Comparison of ENCODE assay signal across 8 cellular contexts in the genomic region with DNA sequence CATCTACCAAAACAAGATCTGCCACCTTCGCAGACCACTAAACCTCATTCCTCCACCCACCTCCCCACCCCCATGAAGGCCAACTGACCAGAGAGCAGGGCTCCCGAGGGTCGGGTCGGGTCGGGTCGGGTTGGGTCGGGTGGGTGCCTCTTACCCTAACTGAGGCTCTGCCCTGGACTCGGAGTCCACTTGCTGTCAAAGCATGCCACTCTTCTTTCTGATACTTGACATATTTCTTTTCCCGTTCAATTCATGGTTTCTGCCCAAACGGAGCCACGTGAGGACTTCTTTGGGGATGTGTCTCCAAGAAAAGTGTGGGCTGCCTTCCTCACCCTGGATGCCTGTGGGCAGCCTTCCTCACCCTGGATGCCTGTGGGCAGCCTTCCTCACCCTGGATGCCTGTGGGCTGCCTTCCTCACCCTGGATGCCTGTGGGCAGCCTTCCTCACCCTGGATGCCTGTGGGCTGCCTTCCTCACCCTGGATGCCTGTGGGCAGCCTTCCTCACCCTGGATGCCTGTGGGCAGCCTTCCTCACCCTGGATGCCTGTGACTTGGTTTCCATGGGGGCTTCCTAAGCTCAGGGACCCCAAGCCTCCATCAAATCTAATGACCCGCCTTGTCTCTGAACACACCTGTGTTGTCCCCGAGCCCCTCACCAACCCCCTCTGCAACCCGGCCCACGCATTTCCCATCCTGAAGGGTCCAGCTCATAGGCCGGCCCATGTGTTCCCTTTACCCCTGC. TPM values are rescaled to one million over a fixed set of nuclear protein-coding genes. Genes with fewer than 3 reads are reported as not detected.
DNase-seq lines count a peak whose midpoint lies in the region; FAIRE-seq and TF ChIP-seq lines count a peak whose summit lies in the region.
"Not testable (repeated sequence)": the region's sequence is repeated elsewhere in the genome, so short reads cannot be mapped to it uniquely, and the experiment has no call there.

No MANE protein-coding gene starts in this region.

- TF ChIP-seq CTCF in SK-N-SH (IDR thresholded peaks at IDR 0.05); choroid plexus epithelial cell (conservative IDR thresholded peaks at IDR 0.05; ENCODE audit: low read depth, low read length); keratinocyte (optimal IDR thresholded peaks at IDR 0.05 in 1 of 3, IDR thresholded peaks at IDR 0.05 in 1 of 3, conservative IDR thresholded peaks at IDR 0.05 in 1 of 3; ENCODE audit: extremely low read depth in 1 of 3, insufficient read depth in 2 of 3, low read length in 3 of 3): not testable (repeated sequence)

- peaks cover 71% of the 10 kb centered on the region for H3K27me3 ChIP-seq in HUES6 (ENCODE audit: control insufficient read depth, insufficient read depth, low read length)
- H3K27me3 ChIP-seq in SK-N-SH (ENCODE audit: insufficient read depth) = peaks cover 25% of the 10 kb centered on the region
- peaks cover 20% of the 10 kb centered on the region for H3K27me3 ChIP-seq in keratinocyte (ENCODE audit: control insufficient read depth, extremely low read depth, insufficient read depth, low read length)

- TF ChIP-seq EP300 in SK-N-SH (IDR thresholded peaks at IDR 0.05; ENCODE audit: borderline replicate concordance in 1 of 2, low read depth in 1 of 2, low read length in 1 of 2) = not testable (repeated sequence)

- not testable (repeated sequence) for H3K79me2 ChIP-seq in SK-N-SH (ENCODE audit: insufficient read depth); keratinocyte (ENCODE audit: control insufficient read depth, insufficient read depth, low read length)

- not testable (repeated sequence) for H3K9me1 ChIP-seq in keratinocyte (ENCODE audit: control insufficient read depth, extremely low read depth, insufficient read depth, low read length)

- not testable (repeated sequence) for H2AFZ ChIP-seq in SK-N-SH (ENCODE audit: low read depth); keratinocyte (ENCODE audit: control insufficient read depth, low read length)

- peak overlapping the region; percentile 96 for H3K27ac Mint-ChIP-seq in activated T-helper 2 cell treated with anti-CD3 and anti-CD28 coated beads, Interferon-gamma antibody, Interleukin-2, Interleukin-4, amounts not matched to agents 10 μg/mL and 5 μg/mL and 100 μg/mL, durations not matched to agents 14 hours and 24 hours and 36 hours

- CTCF ChIA-PET in SK-N-SH (lab: Yijun Ruan, JAX) = interaction anchor here (0.8 to 2.1 kb wide), 3 partner anchors 17 to 212 kb away, joined by 3 to 8 read pairs (median 4); no protein-coding TSS in a partner anchor

- not testable (repeated sequence) for H3K9me2 ChIP-seq in SK-N-SH

- H3K27ac ChIP-seq in HUES6 (ENCODE audit: low read depth, low read length) = not testable (repeated sequence)
- H3K27ac ChIP-seq in SK-N-SH (ENCODE audit: low read depth in 2 of 2, low read length in 1 of 2) (peak overlapping the region in 1 of 2 experiments; percentile 35; a peak in 1 of 4 replicates), keratinocyte (ENCODE audit: control insufficient read depth, insufficient read depth, low read length) (peak overlapping the region; percentile 72)

- dilution Hi-C loops in keratinocyte (cut with MboI; ENCODE audit: extremely low pct_ligation_motif_present, low sequenced_read_pairs) = not testable (repeated sequence)

- peaks cover 11% of the 10 kb centered on the region; the same call in 1 of the 2 replicates for H4K20me1 ChIP-seq in SK-N-SH (ENCODE audit: insufficient read depth)
- not testable (repeated sequence) for H4K20me1 ChIP-seq in keratinocyte (ENCODE audit: control insufficient read depth, extremely low read depth, insufficient read depth, low read length)

- H3K4me3 Mint-ChIP-seq in activated T-helper 2 cell treated with anti-CD3 and anti-CD28 coated beads, Interferon-gamma antibody, Interleukin-2, Interleukin-4, amounts not matched to agents 10 μg/mL and 5 μg/mL and 100 μg/mL, durations not matched to agents 14 hours and 24 hours and 36 hours (ENCODE audit: low read depth) = peak overlapping the region; percentile 74

- WGBS in SK-N-SH (ENCODE audit: low lambda C conversion rate) = 35% methylated on average over 15 of the region's 16 CpGs

- peak overlapping the region; percentile 83 for H3K4me2 ChIP-seq in SK-N-SH
- peak overlapping the region; percentile 82 for H3K4me2 ChIP-seq in keratinocyte (ENCODE audit: control insufficient read depth, extremely low read depth, insufficient read depth, low read depth, low read length)

- H3K4me1 Mint-ChIP-seq in activated T-helper 2 cell treated with anti-CD3 and anti-CD28 coated beads, Interferon-gamma antibody, Interleukin-2, Interleukin-4, amounts not matched to agents 10 μg/mL and 5 μg/mL and 100 μg/mL, durations not matched to agents 14 hours and 24 hours and 36 hours (ENCODE audit: low read depth) = peaks cover 66% of the 10 kb centered on the region

- H3K4me1 ChIP-seq in HUES6 (ENCODE audit: control insufficient read depth, insufficient read depth, low read length) (peaks cover 42% of the 10 kb centered on the region), SK-N-SH (ENCODE audit: control insufficient read depth in 1 of 2, insufficient read depth in 2 of 2, low read depth in 1 of 2, low read length in 1 of 2) (peaks cover 16 to 32% of the 10 kb centered on the region in 2 experiments; a peak in 2 of 4 replicates), keratinocyte (ENCODE audit: control insufficient read depth, extremely low read depth, insufficient read depth, low read length) (peaks cover 59% of the 10 kb centered on the region)

- TF ChIP-seq RAD21 in SK-N-SH (IDR thresholded peaks at IDR 0.05; ENCODE audit: low read length) = not testable (repeated sequence)

- not testable (repeated sequence) for H3K9ac ChIP-seq in HUES6 (ENCODE audit: low read length); SK-N-SH
- H3K9ac ChIP-seq in keratinocyte (ENCODE audit: control insufficient read depth, extremely low read depth, insufficient read depth, low read length) = peak overlapping the region; percentile 66

- not testable (repeated sequence) for H3K9me3 ChIP-seq in HUES6 (ENCODE audit: control insufficient read depth, insufficient read depth, low read depth, low read length); SK-N-SH; keratinocyte (ENCODE audit: control insufficient read depth, low read depth, low read length)

- DNase-seq in ACHN (peak; percentile 79), EL (peak; percentile 83), choroid plexus epithelial cell (ENCODE audit: low read depth) (peak; percentile 84), renal cortical epithelial cell (ENCODE audit: low read depth) (peak; percentile 70)
- DNase-seq in SK-N-SH; activated T-helper 2 cell treated with anti-CD3 and anti-CD28 coated beads, Interferon-gamma antibody, Interleukin-2, Interleukin-4, amounts not matched to agents 10 μg/mL and 5 μg/mL and 100 μg/mL, durations not matched to agents 14 hours and 24 hours and 36 hours (ENCODE audit: low spot score); keratinocyte (ENCODE audit: low read depth, low spot score): not testable (repeated sequence)

- in situ Hi-C loops in ACHN (cut with HindIII; ENCODE audit: low pct_ligation_motif_present, low pct_unique_long_range_greater_than_20kb, low sequenced_read_pairs) = not testable (repeated sequence)

- not testable (repeated sequence) for H3K9me3 Mint-ChIP-seq in activated T-helper 2 cell treated with anti-CD3 and anti-CD28 coated beads, Interferon-gamma antibody, Interleukin-2, Interleukin-4, amounts not matched to agents 10 μg/mL and 5 μg/mL and 100 μg/mL, durations not matched to agents 14 hours and 24 hours and 36 hours

- POLR2A ChIA-PET in SK-N-SH (lab: Yijun Ruan, JAX) = not testable (repeated sequence)

- H3K27me3 Mint-ChIP-seq in activated T-helper 2 cell treated with anti-CD3 and anti-CD28 coated beads, Interferon-gamma antibody, Interleukin-2, Interleukin-4, amounts not matched to agents 10 μg/mL and 5 μg/mL and 100 μg/mL, durations not matched to agents 14 hours and 24 hours and 36 hours (ENCODE audit: low read depth) = not testable (repeated sequence)

- H3K36me3 ChIP-seq in HUES6 (ENCODE audit: control insufficient read depth, insufficient read depth, low read length); SK-N-SH (replicated peaks in 1 of 2; ENCODE audit: control insufficient read depth in 1 of 2, insufficient read depth in 2 of 2, low read length in 1 of 2); keratinocyte (ENCODE audit: control insufficient read depth in 2 of 2, extremely low read depth in 1 of 2, insufficient read depth in 2 of 2, low read length in 2 of 2): not testable (repeated sequence)

- peak; percentile 97 for FAIRE-seq in keratinocyte (lab: Jason Lieb, UNC)

- H3K4me3 ChIP-seq in HUES6 (ENCODE audit: low read depth, low read length) (peak overlapping the region; percentile 41; the same call in 1 of the 2 replicates), keratinocyte (ENCODE audit: control insufficient read depth in 2 of 3, extremely low read depth in 1 of 3, insufficient read depth in 2 of 3, low read depth in 1 of 3, low read length in 3 of 3) (peak overlapping the region in 2 of 3 experiments; percentile 0 to 50)
- H3K4me3 ChIP-seq in SK-N-SH (ENCODE audit: low read depth in 2 of 2, low read length in 1 of 2); choroid plexus epithelial cell (ENCODE audit: low read depth, low read length): not testable (repeated sequence)

- intact Hi-C loops in activated T-helper 2 cell treated with anti-CD3 and anti-CD28 coated beads, Interferon-gamma antibody, Interleukin-2, Interleukin-4, amounts not matched to agents 10 μg/mL and 5 μg/mL and 100 μg/mL, durations not matched to agents 14 hours and 24 hours and 36 hours (cut with micrococcal nuclease) = not testable (repeated sequence)

- not testable (repeated sequence) for H3K36me3 Mint-ChIP-seq in activated T-helper 2 cell treated with anti-CD3 and anti-CD28 coated beads, Interferon-gamma antibody, Interleukin-2, Interleukin-4, amounts not matched to agents 10 μg/mL and 5 μg/mL and 100 μg/mL, durations not matched to agents 14 hours and 24 hours and 36 hours (ENCODE audit: low read depth)

- H3F3A ChIP-seq in SK-N-SH (replicated peaks; ENCODE audit: insufficient read depth) = not testable (repeated sequence)

RNA-seq across cellular contexts. Expression of a gene that starts 8.0 kb away (rescaled TPM):
- 0.67 and 0.77 TPM in 2 replicates for polyA plus RNA-seq in SK-N-SH (2012; rRNA removed)
- polyA plus RNA-seq in SK-N-SH (2012; cell fraction: cytosol; rRNA removed) = 0.32 and 0.75 TPM in 2 replicates
- polyA plus RNA-seq in SK-N-SH (2012; cell fraction: nucleus; rRNA removed) = 2.0 TPM in 2 replicates
- 210 and 212 TPM in 2 replicates for total RNA-seq in activated T-helper 2 cell treated with anti-CD3 and anti-CD28 coated beads, Interferon-gamma antibody, Interleukin-2, Interleukin-4, amounts not matched to agents 10 μg/mL and 5 μg/mL and 100 μg/mL, durations not matched to agents 14 hours and 24 hours and 36 hours
- polyA plus RNA-seq in keratinocyte = 0.55 to 0.86 TPM (median 0.72 TPM) in 3 replicates
- polyA plus RNA-seq in keratinocyte (2011; ENCODE audit: low read depth) = not detected
- 0.29 and 1.0 TPM in 2 replicates for polyA plus RNA-seq in keratinocyte (2011; cell fraction: cytosol; rRNA removed)
- polyA plus RNA-seq in keratinocyte (2011; cell fraction: nucleus; rRNA removed) = 2.0 and 2.7 TPM in 2 replicates
- polyA plus RNA-seq in keratinocyte (2012; ENCODE audit: low replicate concordance) = 0.17 and 1.0 TPM in 2 replicates
- polyA minus RNA-seq in keratinocyte = 0.40 to 3.1 TPM (median 1.4 TPM) in 3 replicates
- 6.5 TPM for polyA minus RNA-seq in keratinocyte (2011; cell fraction: cytosol; rRNA and poly(A)+ RNA removed)
- polyA minus RNA-seq in keratinocyte (2011; cell fraction: nucleus; rRNA and poly(A)+ RNA removed) = 3.8 and 6.5 TPM in 2 replicates
- total RNA-seq in renal cortical epithelial cell = 6.1 and 8.8 TPM in 2 replicates

RNA-seq across cellular contexts. Expression of a gene that starts 11.2 kb away (rescaled TPM):
- polyA plus RNA-seq in SK-N-SH (2012; rRNA removed) (27.1 and 42.9 TPM in 2 replicates), keratinocyte (18.5 to 26.8 TPM (median 21.8 TPM) in 3 replicates)
- polyA plus RNA-seq in SK-N-SH (2012; cell fraction: cytosol; rRNA removed) = 26.2 and 31.9 TPM in 2 replicates
- polyA plus RNA-seq in SK-N-SH (2012; cell fraction: nucleus; rRNA removed) = 27.3 and 39.5 TPM in 2 replicates
- total RNA-seq in activated T-helper 2 cell treated with anti-CD3 and anti-CD28 coated beads, Interferon-gamma antibody, Interleukin-2, Interleukin-4, amounts not matched to agents 10 μg/mL and 5 μg/mL and 100 μg/mL, durations not matched to agents 14 hours and 24 hours and 36 hours = 65.8 and 72.6 TPM in 2 replicates
- polyA plus RNA-seq in keratinocyte (2011; ENCODE audit: low read depth) = 10.9 TPM
- 11.7 and 37.9 TPM in 2 replicates for polyA plus RNA-seq in keratinocyte (2011; cell fraction: cytosol; rRNA removed)
- polyA plus RNA-seq in keratinocyte (2011; cell fraction: nucleus; rRNA removed) = 12.2 and 16.0 TPM in 2 replicates
- 19.1 and 41.5 TPM in 2 replicates for polyA plus RNA-seq in keratinocyte (2012; ENCODE audit: low replicate concordance)
- 5.5 to 8.2 TPM (median 6.2 TPM) in 3 replicates for polyA minus RNA-seq in keratinocyte
- 43.4 TPM for polyA minus RNA-seq in keratinocyte (2011; cell fraction: cytosol; rRNA and poly(A)+ RNA removed)
- polyA minus RNA-seq in keratinocyte (2011; cell fraction: nucleus; rRNA and poly(A)+ RNA removed) = 9.0 and 9.2 TPM in 2 replicates
- total RNA-seq in renal cortical epithelial cell = 23.0 and 24.1 TPM in 2 replicates

RNA-seq across cellular contexts. Expression of a gene that starts 55.2 kb away (rescaled TPM):
- polyA plus RNA-seq in SK-N-SH (2012; rRNA removed) (171 and 196 TPM in 2 replicates), keratinocyte (132 to 140 TPM (median 137 TPM) in 3 replicates)
- polyA plus RNA-seq in SK-N-SH (2012; cell fraction: cytosol; rRNA removed) = 173 and 196 TPM in 2 replicates
- polyA plus RNA-seq in SK-N-SH (2012; cell fraction: nucleus; rRNA removed) = 113 and 135 TPM in 2 replicates
- 48.1 and 48.3 TPM in 2 replicates for total RNA-seq in activated T-helper 2 cell treated with anti-CD3 and anti-CD28 coated beads, Interferon-gamma antibody, Interleukin-2, Interleukin-4, amounts not matched to agents 10 μg/mL and 5 μg/mL and 100 μg/mL, durations not matched to agents 14 hours and 24 hours and 36 hours
- polyA plus RNA-seq in keratinocyte (2011; ENCODE audit: low read depth) = 97.7 TPM
- 114 and 141 TPM in 2 replicates for polyA plus RNA-seq in keratinocyte (2011; cell fraction: cytosol; rRNA removed)
- 152 and 154 TPM in 2 replicates for polyA plus RNA-seq in keratinocyte (2011; cell fraction: nucleus; rRNA removed)
- polyA plus RNA-seq in keratinocyte (2012; ENCODE audit: low replicate concordance) = 111 and 120 TPM in 2 replicates
- 69.3 to 118 TPM (median 90.8 TPM) in 3 replicates for polyA minus RNA-seq in keratinocyte
- 232 TPM for polyA minus RNA-seq in keratinocyte (2011; cell fraction: cytosol; rRNA and poly(A)+ RNA removed)
- polyA minus RNA-seq in keratinocyte (2011; cell fraction: nucleus; rRNA and poly(A)+ RNA removed) = 92.1 and 106 TPM in 2 replicates
- 617 and 707 TPM in 2 replicates for total RNA-seq in renal cortical epithelial cell

Comparison
In these comparisons a context has a peak if more than half of its experiments do, and no peak if none do; other contexts are left out.
1. RNA of a gene that starts 8.0 kb away (total RNA-seq): 210 to 212 TPM in activated T-helper 2 cell treated with anti-CD3 and anti-CD28 coated beads, Interferon-gamma antibody, Interleukin-2, Interleukin-4, amounts not matched to agents 10 μg/mL and 5 μg/mL and 100 μg/mL, durations not matched to agents 14 hours and 24 hours and 36 hours; 6.1 to 8.8 TPM in renal cortical epithelial cell; every median in the first group is over 10 times any median in the second.
2. RNA of a gene that starts 55.2 kb away (total RNA-seq): 617 to 707 TPM in renal cortical epithelial cell; 48.1 to 48.3 TPM in activated T-helper 2 cell treated with anti-CD3 and anti-CD28 coated beads, Interferon-gamma antibody, Interleukin-2, Interleukin-4, amounts not matched to agents 10 μg/mL and 5 μg/mL and 100 μg/mL, durations not matched to agents 14 hours and 24 hours and 36 hours; every median in the first group is over 10 times any median in the second.